In the genomic region with DNA sequence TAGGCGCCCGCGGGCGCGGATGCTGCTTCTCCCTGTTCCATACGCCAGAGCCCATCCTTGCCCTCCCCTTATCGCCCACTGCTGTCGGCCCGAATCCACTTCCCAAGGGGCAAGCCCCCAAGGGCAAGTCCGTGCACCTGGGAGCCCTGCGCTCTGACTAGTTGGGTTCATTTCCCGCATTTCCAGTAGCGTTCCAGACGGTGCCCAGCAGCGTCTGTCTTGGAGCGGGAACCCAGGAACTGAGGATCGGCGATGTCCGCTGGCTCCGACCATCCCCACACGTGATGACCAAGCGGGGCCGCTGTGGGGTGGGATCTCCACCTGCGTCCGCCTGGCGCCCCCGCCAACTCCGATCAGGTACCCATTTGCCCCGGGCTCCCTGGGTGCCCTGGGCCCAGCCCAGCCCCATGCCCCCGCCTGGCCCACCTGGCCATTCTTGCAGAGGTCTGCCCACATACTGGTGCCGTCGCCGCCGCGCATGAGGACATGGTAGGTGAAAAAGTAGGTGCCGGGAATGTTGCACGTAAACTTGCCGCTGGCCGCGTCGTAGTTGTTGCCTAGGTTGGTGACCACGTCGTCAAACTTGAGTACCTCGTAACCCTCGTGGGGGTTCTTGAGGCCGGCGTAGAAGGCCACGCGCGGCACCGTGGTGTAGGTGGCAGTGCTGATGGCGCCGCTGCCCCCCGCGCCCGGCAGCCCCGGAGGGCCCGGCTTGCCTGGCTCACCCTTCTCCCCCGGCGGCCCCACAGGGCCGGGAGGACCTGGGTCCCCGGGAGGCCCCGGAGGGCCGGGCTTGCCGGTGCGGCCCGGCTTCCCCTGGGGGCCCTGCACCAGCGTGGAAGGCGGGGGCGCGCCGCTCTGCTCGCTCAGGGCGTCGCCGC, we compare ENCODE assay signal across 2 cellular contexts.
TF ChIP-seq lines count a peak whose summit lies in the region.

No MANE protein-coding gene starts in this region.

TF ChIP-seq in K562, 482 proteins besides CTCF, POLR2A, EP300 and RAD21:
- TF ChIP-seq PCBP1 (IDR thresholded peaks at IDR 0.05; ENCODE audit: low read depth, low read length, poor library complexity, severe bottlenecking) = peak; percentile 29
- no peak for TF ChIP-seq NR2F6 (CRISPR knock-in tag; IDR thresholded peaks at IDR 0.05)
- TF ChIP-seq SUPT5H (IDR thresholded peaks at IDR 0.05) = no peak

TF ChIP-seq in HEK293T, 16 proteins besides CTCF, POLR2A, EP300 and RAD21:
- TF ChIP-seq ELF4 (IDR thresholded peaks at IDR 0.05) (no peak), CTBP1 (IDR thresholded peaks at IDR 0.05; ENCODE audit: borderline replicate concordance) (no peak), TARDBP (IDR thresholded peaks at IDR 0.05) (no peak), SUZ12 (IDR thresholded peaks at IDR 0.05) (no peak), NFRKB (IDR thresholded peaks at IDR 0.05) (no peak), L3MBTL2 (conservative IDR thresholded peaks at IDR 0.05) (no peak), ARNT (IDR thresholded peaks at IDR 0.05) (no peak), FOXA1 (IDR thresholded peaks at IDR 0.05) (no peak), FOXM1 (IDR thresholded peaks at IDR 0.05; ENCODE audit: borderline replicate concordance) (no peak)
